Comparison of ENCODE assay signal across 21 cellular contexts in the genomic region with DNA sequence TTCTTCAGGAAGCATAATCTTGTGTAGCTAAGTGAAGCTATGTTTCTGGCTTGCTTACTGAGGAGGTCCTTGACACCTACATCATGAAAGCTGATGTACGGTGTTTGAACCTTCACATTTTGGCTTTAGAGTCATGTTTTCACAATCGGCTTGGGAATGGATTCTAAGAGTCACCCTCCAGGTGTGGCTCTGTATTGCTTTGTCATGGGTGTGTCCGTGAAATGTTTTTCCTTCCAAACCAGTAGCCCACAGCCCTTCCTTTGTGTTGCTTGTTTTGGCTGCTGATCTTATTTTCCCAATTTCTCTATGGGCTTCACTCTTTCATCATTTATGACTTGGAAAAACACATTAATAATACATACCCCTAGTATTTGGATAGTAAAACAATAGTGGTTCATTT.
DNase-seq lines count a peak whose midpoint lies in the region; ATAC-seq lines count a peak whose summit lies in the region.
"Had no signal": no experiment of that assay in that cellular context is flagged by ENCODE, and none has a peak within 500 bp of the region (broad histone marks: within the 10 kb centered on the region; RNA-seq: fewer than 3 reads in every experiment).

No MANE protein-coding gene starts in this region.

- no peak overlapping the region for H3K4me3 Mint-ChIP-seq in naive thymus-derived CD8-positive, alpha-beta T cell
- H3K4me3 Mint-ChIP-seq: activated naive CD4-positive, alpha-beta T cell treated with anti-CD3 and anti-CD28 coated beads for 36 hours; H9; nephron; stimulated activated memory B cell treated with anti-CD40 and anti-IgM and Interleukin-4, amounts not matched to agents 10 μg/mL and 1 μg/mL and 100 μg/mL, for 72 hours had no signal

- ATAC-seq in esophagus mucosa (peak; percentile 89), GM19328 (IDR thresholded peaks at IDR 0.05; ENCODE audit: unreplicated experiment) (no peak)
- no peak for ATAC-seq in naive thymus-derived CD8-positive, alpha-beta T cell
- ATAC-seq: psoas muscle; stimulated activated memory B cell treated with anti-CD40 and anti-IgM and Interleukin-4, amounts not matched to agents 10 μg/mL and 1 μg/mL and 100 μg/mL, for 72 hours had no signal

- DNase-seq in NCI-H345 (lab: John Stamatoyannopoulos, UW): peak; percentile 5
- DNase-seq in NCI-H345 treated with DMSO at 0.1 percent for 48 hours (lab: John Stamatoyannopoulos, UW; ENCODE audit: unreplicated experiment): no peak
- DNase-seq in adipocyte (ENCODE audit: low read depth): peak; percentile 2
- no peak for DNase-seq in NCI-H526 treated with DMSO at 0.1 percent for 48 hours (lab: John Stamatoyannopoulos, UW)
- DNase-seq in naive thymus-derived CD8-positive, alpha-beta T cell: no peak
- DNase-seq in activated naive CD4-positive, alpha-beta T cell (lab: John Stamatoyannopoulos, UW): no peak
- DNase-seq: activated naive CD4-positive, alpha-beta T cell treated with anti-CD3 and anti-CD28 coated beads for 36 hours; DMS53; esophagus squamous epithelium; H9; islet precursor cell; Kasumi-1; mesenchymal stem cell; NCI-H1694; psoas muscle; SW 1271 had no signal

- peaks cover 0 to 6% (median 0%) of the 10 kb centered on the region in 9 donors for H3K9me3 Mint-ChIP-seq in naive thymus-derived CD8-positive, alpha-beta T cell
- H3K9me3 Mint-ChIP-seq: activated naive CD4-positive, alpha-beta T cell treated with anti-CD3 and anti-CD28 coated beads for 36 hours; H9 had no signal

- H3K36me3 ChIP-seq in adipocyte (ENCODE audit: control insufficient read depth, insufficient read depth, low read length, severe bottlenecking): peaks cover 10% of the 10 kb centered on the region

- no peaks in the 10 kb centered on the region for H3K27me3 Mint-ChIP-seq in naive thymus-derived CD8-positive, alpha-beta T cell
- H3K27me3 Mint-ChIP-seq: stimulated activated memory B cell treated with anti-CD40 and anti-IgM and Interleukin-4, amounts not matched to agents 10 μg/mL and 1 μg/mL and 100 μg/mL, for 72 hours had no signal

- H3K4me1 Mint-ChIP-seq in naive thymus-derived CD8-positive, alpha-beta T cell: peaks cover 0 to under 1% (median 0%) of the 10 kb centered on the region in 4 donors
- H3K4me1 Mint-ChIP-seq: stimulated activated memory B cell treated with anti-CD40 and anti-IgM and Interleukin-4, amounts not matched to agents 10 μg/mL and 1 μg/mL and 100 μg/mL, for 72 hours had no signal

- peaks cover 14 to 42% (median 15%) of the 10 kb centered on the region in 3 donors for H3K36me3 Mint-ChIP-seq in naive thymus-derived CD8-positive, alpha-beta T cell

- H3K4me3 ChIP-seq in adipocyte (ENCODE audit: low read length): no peak overlapping the region
- H3K4me3 ChIP-seq: esophagus squamous epithelium, psoas muscle, tibial nerve had no signal

- no peak overlapping the region for H3K9ac ChIP-seq in adipocyte (ENCODE audit: low read length)

- H3K27me3 ChIP-seq in adipocyte (replicated peaks; ENCODE audit: control insufficient read depth, insufficient read depth, low read length): no peaks in the 10 kb centered on the region
- H3K27me3 ChIP-seq: esophagus squamous epithelium, tibial nerve had no signal

- POLR2A ChIA-PET in naive thymus-derived CD8-positive, alpha-beta T cell (lab: Charles Lee): interaction anchor here (0.7 kb wide), 1 partner anchor 137 kb away, joined by 3 read pairs; no protein-coding TSS in a partner anchor

- H3K9me3 ChIP-seq in adipocyte (ENCODE audit: control insufficient read depth, low read length): peaks cover 8% of the 10 kb centered on the region
- H3K9me3 ChIP-seq: esophagus squamous epithelium, psoas muscle had no signal

- H3K27ac Mint-ChIP-seq in naive thymus-derived CD8-positive, alpha-beta T cell: no peak overlapping the region
- H3K27ac Mint-ChIP-seq: activated naive CD4-positive, alpha-beta T cell treated with anti-CD3 and anti-CD28 coated beads for 36 hours; nephron; stimulated activated memory B cell treated with anti-CD40 and anti-IgM and Interleukin-4, amounts not matched to agents 10 μg/mL and 1 μg/mL and 100 μg/mL, for 72 hours had no signal

- H3K4me1 ChIP-seq in adipocyte (ENCODE audit: control insufficient read depth, insufficient read depth, low read length): no peaks in the 10 kb centered on the region
- H3K4me1 ChIP-seq: esophagus squamous epithelium, psoas muscle, tibial nerve had no signal

Comparison
In these comparisons a context has a peak if more than half of its experiments do, and no peak if none do; other contexts are left out.
1. DNase-seq: peak in NCI-H345 (single experiment) and adipocyte (single experiment); none in NCI-H345 treated with DMSO at 0.1 percent for 48 hours (single experiment), NCI-H526 treated with DMSO at 0.1 percent for 48 hours (single experiment), naive thymus-derived CD8-positive, alpha-beta T cell (0 of 10) and activated naive CD4-positive, alpha-beta T cell (0 of 4).